8 cellular contexts compared by ENCODE assay signal in genomic region chr2:120736202-120736954, GRCh38. TPM values are rescaled to one million over a fixed set of nuclear protein-coding genes. Genes with fewer than 3 reads are reported as not detected.
DNase-seq lines count a peak whose midpoint lies in the region; ATAC-seq and TF ChIP-seq lines count a peak whose summit lies in the region.

No MANE protein-coding gene starts in this region.

- no peak overlapping the region for H3K27ac Mint-ChIP-seq in progenitor cell of endocrine pancreas

- H3K36me3 ChIP-seq in SJCRH30 = no peaks in the 10 kb centered on the region

- H3K4me3 ChIP-seq in SJCRH30 (peak overlapping the region; percentile 88), fibroblast of pulmonary artery (replicated peaks; ENCODE audit: low read depth, low read length) (peak overlapping the region; percentile 77)

- no peaks in the 10 kb centered on the region for H3K9me3 Mint-ChIP-seq in progenitor cell of endocrine pancreas (ENCODE audit: low read depth)

- TF ChIP-seq CTCF in fibroblast of pulmonary artery (IDR thresholded peaks at IDR 0.05; ENCODE audit: low read length, missing control alignments) (no peak), progenitor cell of endocrine pancreas (IDR thresholded peaks at IDR 0.05; ENCODE audit: unreplicated experiment) (no peak)

- no peak for ATAC-seq in GM21381 (IDR thresholded peaks at IDR 0.05; ENCODE audit: unreplicated experiment)

- no peaks in the 10 kb centered on the region for H3K27me3 ChIP-seq in SJCRH30

- no peaks in the 10 kb centered on the region for H3K36me3 Mint-ChIP-seq in progenitor cell of endocrine pancreas (ENCODE audit: insufficient read depth)

- peak overlapping the region; percentile 69 for H3K27ac ChIP-seq in SJCRH30

- H3K9me3 ChIP-seq in SJCRH30 (replicated peaks) = no peaks in the 10 kb centered on the region

- peaks cover 31% of the 10 kb centered on the region for H3K4me1 Mint-ChIP-seq in progenitor cell of endocrine pancreas (ENCODE audit: low read depth)

- DNase-seq in Daoy (ENCODE audit: low read depth) (peak; percentile 69), SJCRH30 (peak; percentile 47 to 55), fibroblast of pulmonary artery (ENCODE audit: low read depth) (no peak), progenitor cell of endocrine pancreas (ENCODE audit: low spot score, unreplicated experiment) (peak; percentile 10), NCI-H2081 (lab: John Stamatoyannopoulos, UW) (no peak), NCI-H226 (no peak)
- no peak for DNase-seq in activated CD4-positive, alpha-beta T cell treated with anti-CD3 and anti-CD28 coated beads for 1 hour

- H3K27me3 Mint-ChIP-seq in progenitor cell of endocrine pancreas = peaks cover 82% of the 10 kb centered on the region

- peaks cover 33% of the 10 kb centered on the region for H3K4me1 ChIP-seq in SJCRH30

- H3K4me3 Mint-ChIP-seq in progenitor cell of endocrine pancreas (ENCODE audit: low read depth) = peak overlapping the region; percentile 59

RNA-seq across cellular contexts. Expression of gene GLI2, which starts 0.7 kb away (rescaled TPM):
- total RNA-seq in Daoy (2014; rRNA removed; shearing (Covaris generic)) = 4.2 and 45.6 TPM in 2 replicates
- 13.0 and 18.4 TPM in 2 replicates for total RNA-seq in SJCRH30 (2014; rRNA removed; shearing (Covaris generic))
- total RNA-seq in progenitor cell of endocrine pancreas = 2.3 and 3.6 TPM in 2 replicates

Comparison
In these comparisons a context has a peak if more than half of its experiments do, and no peak if none do; other contexts are left out.
1. DNase-seq: peak in Daoy (single experiment), SJCRH30 (2 of 2) and progenitor cell of endocrine pancreas (single experiment); none in fibroblast of pulmonary artery (single experiment), NCI-H2081 (0 of 2), NCI-H226 (single experiment) and activated CD4-positive, alpha-beta T cell treated with anti-CD3 and anti-CD28 coated beads for 1 hour (single experiment).